Comparison of ENCODE assay signal across 8 cellular contexts in the genomic region with DNA sequence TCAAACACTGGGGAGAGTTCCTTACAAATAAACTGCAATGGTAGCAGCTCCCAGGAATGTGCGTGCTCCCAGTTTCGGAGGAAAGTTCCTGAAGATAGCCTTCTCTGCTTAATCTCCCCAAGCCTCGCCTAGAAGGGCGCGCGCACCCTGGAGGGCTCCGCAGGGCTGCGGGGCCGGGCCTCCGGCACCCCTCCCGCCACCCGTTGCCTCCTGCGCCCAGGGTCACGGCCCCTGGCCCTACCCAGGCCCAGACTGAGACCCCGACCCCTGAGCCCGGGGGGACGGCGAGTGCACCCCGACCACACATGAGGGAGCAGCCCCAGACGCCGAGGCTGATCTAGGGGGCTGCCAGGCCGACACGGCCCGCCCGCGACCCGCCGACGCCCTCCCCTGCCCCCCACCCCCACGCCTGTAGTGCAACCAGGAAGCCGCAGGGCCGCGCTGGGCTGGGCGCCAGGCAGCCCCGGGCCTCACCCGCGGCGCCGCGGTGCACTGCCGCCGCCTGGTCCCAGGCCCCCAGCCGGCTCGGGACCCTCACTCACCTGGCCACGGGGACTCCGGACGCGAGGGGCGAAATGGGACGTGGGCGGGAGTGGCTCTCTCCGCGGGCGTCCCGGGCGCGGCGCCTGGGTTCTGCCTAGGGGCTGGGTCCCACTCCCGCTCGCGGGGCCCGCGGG. TPM values are rescaled to one million over a fixed set of nuclear protein-coding genes. Genes with fewer than 3 reads are reported as not detected.
DNase-seq lines count a peak whose midpoint lies in the region; ATAC-seq and TF ChIP-seq lines count a peak whose summit lies in the region.

No MANE protein-coding gene starts in this region.

- intact Hi-C loops in transverse colon (cut with DNase I; ENCODE audit: low total_unique reads): loop anchor here (5.0 kb wide), 1 partner anchor 48 kb away; no protein-coding TSS in a partner anchor

- peak overlapping the region; percentile 76 for H3K4me3 ChIP-seq in AG09309 (ENCODE audit: control insufficient read depth, low read depth, low read length)
- peak overlapping the region; percentile 77 to 94 for H3K4me3 ChIP-seq in duodenal mucosa (ENCODE audit: low read depth in 1 of 2, low read length in 2 of 2)
- peak overlapping the region; percentile 86 to 96 (median 90) for H3K4me3 ChIP-seq in transverse colon

- no peaks in the 10 kb centered on the region for H3K27me3 Mint-ChIP-seq in T-helper 17 cell

- TF ChIP-seq EP300 in transverse colon (IDR thresholded peaks at IDR 0.05; ENCODE audit: low read depth): no peak

- WGBS in transverse colon (ENCODE audit: low coverage in 1 of 2), 2 donors: 1% methylated on average over 20 of the region's 63 CpGs; no CpG with 5 or more reads in 1 of the 2 donors

- peak overlapping the region; percentile 96 for H3K27ac Mint-ChIP-seq in T-helper 17 cell

- H3K9me3 ChIP-seq in T-helper 17 cell (ENCODE audit: control insufficient read depth, low read length, poor library complexity, severe bottlenecking) (no peaks in the 10 kb centered on the region), duodenal mucosa (ENCODE audit: control insufficient read depth in 1 of 2, low read length in 2 of 2) (no peaks in the 10 kb centered on the region), transverse colon (no peaks in the 10 kb centered on the region)

- peaks cover 59 to 61% of the 10 kb centered on the region in 2 donors for H3K4me1 ChIP-seq in duodenal mucosa (ENCODE audit: control insufficient read depth in 1 of 2, insufficient read depth in 2 of 2, low read length in 2 of 2)
- peaks cover 33 to 75% (median 61%) of the 10 kb centered on the region in 4 donors for H3K4me1 ChIP-seq in transverse colon

- peaks cover 52% of the 10 kb centered on the region for H3K4me1 Mint-ChIP-seq in T-helper 17 cell

- H3K36me3 ChIP-seq in duodenal mucosa (ENCODE audit: control insufficient read depth in 1 of 2, insufficient read depth in 2 of 2, low read length in 2 of 2): peaks cover 0 to 11% of the 10 kb centered on the region in 2 donors
- H3K36me3 ChIP-seq in transverse colon: no peaks in the 10 kb centered on the region

- H3K4me3 Mint-ChIP-seq in T-helper 17 cell: peak overlapping the region; percentile 88

- H3K27ac ChIP-seq in duodenal mucosa (ENCODE audit: low read depth, low read length): peak overlapping the region; percentile 99
- peak overlapping the region; percentile 99 to 100 (median 100) for H3K27ac ChIP-seq in transverse colon

- no peaks in the 10 kb centered on the region for H3K27me3 ChIP-seq in duodenal mucosa (ENCODE audit: control insufficient read depth in 1 of 2, insufficient read depth in 2 of 2, low read length in 2 of 2)
- H3K27me3 ChIP-seq in transverse colon: no peaks in the 10 kb centered on the region

- H3K9ac ChIP-seq in duodenal mucosa (ENCODE audit: low read depth in 1 of 2, low read length in 2 of 2): peak overlapping the region; percentile 90 to 100

- no peak for TF ChIP-seq POLR2A in transverse colon (IDR thresholded peaks at IDR 0.05)

- ATAC-seq in GM19025 (IDR thresholded peaks at IDR 0.05; ENCODE audit: low read depth, unreplicated experiment): peak; percentile 23
- peak; percentile 27 for ATAC-seq in HG03108 (IDR thresholded peaks at IDR 0.05; ENCODE audit: unreplicated experiment)
- peak; percentile 58 for ATAC-seq in T-helper 17 cell

- no peak for DNase-seq in AG09309 (ENCODE audit: low read depth)
- peak; percentile 28 to 49 (median 39) for DNase-seq in T-helper 17 cell
- DNase-seq in mesenteric fat pad (ENCODE audit: low spot score): peak; percentile 89
- peak; percentile 47 for DNase-seq in transverse colon
- no peak for DNase-seq in pons (ENCODE audit: low spot score)

- peaks cover 9% of the 10 kb centered on the region for H3K36me3 Mint-ChIP-seq in T-helper 17 cell (ENCODE audit: low read depth)

- TF ChIP-seq CTCF in AG09309 (IDR thresholded peaks at IDR 0.05; ENCODE audit: control insufficient read depth, insufficient read depth, low read depth, low read length, missing control alignments) (no peak), transverse colon (IDR thresholded peaks at IDR 0.05) (no peak)

- in situ Hi-C loops in transverse colon (cut with MboI; ENCODE audit: low pct_ligation_motif_present in 1 of 4, low pct_unique_long_range_greater_than_20kb in 1 of 4, low sequenced_read_pairs in 3 of 4): loop anchor here in 2 of 4 donors (25.0 kb wide), 2 partner anchors 143 to 843 kb away; no protein-coding TSS in a partner anchor

RNA-seq across cellular contexts. Expression of a gene that starts 0.4 kb away (rescaled TPM):
- 100 to 1,000 TPM; 199 to 209 TPM for total RNA-seq in T-helper 17 cell
- 456 TPM for total RNA-seq in mesenteric fat pad
- 100 to 1,000 TPM; 134 to 247 (median 219) TPM for total RNA-seq in transverse colon

Comparison
In these comparisons a context has a peak if more than half of its experiments do, and no peak if none do; other contexts are left out.
1. DNase-seq: peak in T-helper 17 cell (3 of 3), mesenteric fat pad (single experiment) and transverse colon (single experiment); none in AG09309 (single experiment) and pons (single experiment).
2. Peak in every context shown above with its lines, with median percentiles within 50 percentile points of each other: H3K4me3 ChIP-seq and ATAC-seq.